ENCODE assay signal across 8 cellular contexts in the genomic region with DNA sequence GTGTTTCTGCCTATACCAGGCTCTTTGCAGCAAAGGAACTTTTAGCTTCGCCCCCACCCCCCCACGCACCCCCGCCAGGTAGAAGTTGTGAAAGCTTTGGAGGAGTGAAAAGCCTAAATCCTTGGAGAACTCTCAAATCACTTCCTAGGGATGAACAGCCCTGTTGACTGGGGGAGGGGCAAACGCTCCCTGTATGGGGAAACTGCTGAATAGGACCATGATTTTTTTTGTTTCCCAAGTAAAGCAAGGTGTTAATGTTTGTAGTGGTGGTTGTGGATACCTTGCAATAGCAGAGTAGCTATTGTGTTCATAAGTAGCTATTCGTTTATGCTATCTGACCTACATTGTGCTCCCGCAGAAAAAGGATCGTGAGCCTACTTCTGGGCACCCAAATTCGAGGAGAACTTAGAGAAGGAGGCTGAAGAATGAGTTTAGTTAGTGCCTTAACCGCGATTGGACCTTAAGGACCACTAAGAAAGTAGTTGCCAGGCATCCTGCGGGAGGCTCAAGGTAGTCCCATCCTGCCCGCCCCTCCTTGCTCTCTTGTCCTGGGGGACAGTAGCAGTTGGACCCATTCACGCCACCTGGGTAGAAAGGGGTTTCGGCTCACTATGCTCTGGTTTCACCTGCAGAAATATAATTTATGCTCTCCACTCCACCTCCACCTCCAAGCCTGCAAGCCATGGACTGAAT. TPM values are rescaled to one million over a fixed set of nuclear protein-coding genes. Genes with fewer than 3 reads are reported as not detected.
A peak's percentile ranks its signal among the peaks of the same experiment; 100 is the strongest.
DNase-seq lines count a peak whose midpoint lies in the region; ATAC-seq and TF ChIP-seq lines count a peak whose summit lies in the region.

No MANE protein-coding gene starts in this region.

- H3K27me3 ChIP-seq in BLaER1 treated with 17β-estradiol and CSF1 and Interleukin-3, amounts not matched to agents 10 nM and 100 nM, result no peaks in the 10 kb centered on the region
- no peaks in the 10 kb centered on the region for H3K27me3 ChIP-seq in brain microvascular endothelial cell (replicated peaks)
- no peaks in the 10 kb centered on the region for H3K27me3 ChIP-seq in thyroid gland

- peaks cover 14% of the 10 kb centered on the region for H3K36me3 Mint-ChIP-seq in IgD-negative memory B cell

- peak overlapping the region; percentile 84 to 98 (median 90) for H3K4me3 ChIP-seq in BLaER1 treated with 17β-estradiol and CSF1 and Interleukin-3, amounts not matched to agents 10 nM and 100 nM
- H3K4me3 ChIP-seq in brain microvascular endothelial cell (ENCODE audit: low read depth, low read length), result peak overlapping the region; percentile 88
- peak overlapping the region; percentile 86 for H3K4me3 ChIP-seq in lower leg skin (ENCODE audit: low read depth, poor library complexity, severe bottlenecking)
- peak overlapping the region in 2 of 3 donors; percentile 77 to 98 for H3K4me3 ChIP-seq in thyroid gland (replicated peaks in 1 of 3)

- peak overlapping the region; percentile 87 to 98 (median 92) for H3K4me2 ChIP-seq in BLaER1 treated with 17β-estradiol and CSF1 and Interleukin-3, amounts not matched to agents 10 nM and 100 nM

- intact Hi-C loops in lower leg skin (cut with DNase I; ENCODE audit: low total_unique reads), result loop anchor here (10.0 kb wide), 1 partner anchor 171 kb away; no protein-coding TSS in a partner anchor
- intact Hi-C loops in thyroid gland (cut with DNase I), result loop anchor here (5.0 kb wide), 1 partner anchor 113 kb away; a partner anchor contains a TSS

- in situ Hi-C loops in brain microvascular endothelial cell (cut with HindIII; ENCODE audit: low pct_ligation_motif_present, low sequenced_read_pairs), result loop anchor here (25.0 kb wide), 1 partner anchor 318 kb away; no protein-coding TSS in a partner anchor

- peaks cover 41 to 45% (median 43%) of the 10 kb centered on the region in 3 donors for H3K4me1 Mint-ChIP-seq in IgD-negative memory B cell

- peak overlapping the region; percentile 91 to 99 (median 96) for H3K4me3 Mint-ChIP-seq in IgD-negative memory B cell

- no peaks in the 10 kb centered on the region for H3K27me3 Mint-ChIP-seq in IgD-negative memory B cell

- no peaks in the 10 kb centered on the region for H3K9me3 Mint-ChIP-seq in IgD-negative memory B cell

- peak overlapping the region; percentile 98 to 100 (median 99) for H3K27ac ChIP-seq in BLaER1 treated with 17β-estradiol and CSF1 and Interleukin-3, amounts not matched to agents 10 nM and 100 nM
- H3K27ac ChIP-seq in brain microvascular endothelial cell, result peak overlapping the region; percentile 98
- H3K27ac ChIP-seq in thyroid gland, result peak overlapping the region; percentile 98 to 100 (median 100)

- TF ChIP-seq POLR2A in lower leg skin (IDR thresholded peaks at IDR 0.05) (no peak), thyroid gland (IDR thresholded peaks at IDR 0.05) (no peak)

- peaks cover 30 to 51% (median 45%) of the 10 kb centered on the region in 10 experiments for H3K4me1 ChIP-seq in BLaER1 treated with 17β-estradiol and CSF1 and Interleukin-3, amounts not matched to agents 10 nM and 100 nM
- H3K4me1 ChIP-seq in thyroid gland, result peaks cover 37 to 41% of the 10 kb centered on the region in 2 donors

- H3K27ac Mint-ChIP-seq in IgD-negative memory B cell, result peak overlapping the region; percentile 99 to 100 (median 99)

- ATAC-seq in GM18867 (IDR thresholded peaks at IDR 0.05; ENCODE audit: unreplicated experiment) (no peak), HG03442 (IDR thresholded peaks at IDR 0.05; ENCODE audit: unreplicated experiment) (no peak)

- peaks cover 32 to 33% (median 32%) of the 10 kb centered on the region in 11 experiments; a peak in 21 of 22 replicates for H4K20me1 ChIP-seq in BLaER1 treated with 17β-estradiol and CSF1 and Interleukin-3, amounts not matched to agents 10 nM and 100 nM

- DNase-seq in brain microvascular endothelial cell (no peak), lower leg skin (ENCODE audit: low spot score in 2 of 2) (peak in 1 of 2 donors; percentile 59), thyroid gland (peak; percentile 56 to 59), SW 1271 (lab: John Stamatoyannopoulos, UW) (no peak)

- H3K9me3 ChIP-seq in BLaER1 treated with 17β-estradiol and CSF1 and Interleukin-3, amounts not matched to agents 10 nM and 100 nM (replicated peaks in 1 of 11), result no peaks in the 10 kb centered on the region
- no peaks in the 10 kb centered on the region for H3K9me3 ChIP-seq in thyroid gland

- no peak for TF ChIP-seq CTCF in brain microvascular endothelial cell (IDR thresholded peaks at IDR 0.05; ENCODE audit: low read depth, low read length, missing control alignments)
- TF ChIP-seq CTCF in lower leg skin (IDR thresholded peaks at IDR 0.05), result no peak
- no peak for TF ChIP-seq CTCF in thyroid gland (IDR thresholded peaks at IDR 0.05)

- H3K36me3 ChIP-seq in BLaER1 treated with 17β-estradiol and CSF1 and Interleukin-3, amounts not matched to agents 10 nM and 100 nM, result peaks cover 32 to 33% (median 33%) of the 10 kb centered on the region in 11 experiments
- H3K36me3 ChIP-seq in brain microvascular endothelial cell (replicated peaks) (peaks cover 33% of the 10 kb centered on the region), thyroid gland (peaks cover 32% of the 10 kb centered on the region in 2 donors)

- H3K9ac ChIP-seq in BLaER1 treated with 17β-estradiol and CSF1 and Interleukin-3, amounts not matched to agents 10 nM and 100 nM, result peak overlapping the region; percentile 98 to 99 (median 98)

- WGBS in lower leg skin, 2 donors, result 34 to 38% methylated on average over 14 of the region's 14 CpGs
- 29 to 39% methylated on average over 12 to 14 of the region's 14 CpGs for WGBS in thyroid gland, 2 donors

RNA-seq across cellular contexts. Expression of a gene that starts 0.9 kb away (rescaled TPM):
- 569 TPM for polyA plus RNA-seq in IgD-negative memory B cell
- total RNA-seq in lower leg skin (100 to 1,000 TPM; 431 to 923 (median 565) TPM), thyroid gland (100 to 1,000 TPM; 200 to 434 (median 356) TPM)

Comparison
In these comparisons a context has a peak if more than half of its experiments do, and no peak if none do; other contexts are left out.
1. DNase-seq: peak in thyroid gland (2 of 2); none in brain microvascular endothelial cell (single experiment) and SW 1271 (0 of 2).
2. Peak in every context shown above with its lines, with median percentiles within 50 percentile points of each other: H3K27ac ChIP-seq and H3K4me3 ChIP-seq.